ENCODE assay signal across 30 cellular contexts in genomic region chr1:98296681-98297080, GRCh38.
"Had no signal": no experiment of that assay in that cellular context is flagged by ENCODE, and none has a peak within 500 bp of the region (broad histone marks: within the 10 kb centered on the region; RNA-seq: fewer than 3 reads in every experiment).

No MANE protein-coding gene starts in this region.

- H3K36me3 Mint-ChIP-seq: memory B cell; naive thymus-derived CD8-positive, alpha-beta T cell; stimulated activated naive B cell treated with anti-CD40 and anti-IgM and Interleukin-4, amounts not matched to agents 10 μg/mL and 1 μg/mL and 100 μg/mL, for 72 hours had no signal

- H3K36me3 ChIP-seq: left lung, pancreas, prostate gland, stomach, thyroid gland, transverse colon, upper lobe of left lung, vagina had no signal

- H3K27me3 ChIP-seq: left lung, pancreas, stomach, testis, thyroid gland, transverse colon, upper lobe of left lung, vagina had no signal

- H3K27me3 Mint-ChIP-seq: memory B cell; naive thymus-derived CD8-positive, alpha-beta T cell; stimulated activated naive B cell treated with anti-CD40 and anti-IgM and Interleukin-4, amounts not matched to agents 10 μg/mL and 1 μg/mL and 100 μg/mL, for 72 hours had no signal

- H3K4me1 Mint-ChIP-seq: memory B cell; naive thymus-derived CD8-positive, alpha-beta T cell; nephron; stimulated activated naive B cell treated with anti-CD40 and anti-IgM and Interleukin-4, amounts not matched to agents 10 μg/mL and 1 μg/mL and 100 μg/mL, for 72 hours had no signal

- H3K4me3 Mint-ChIP-seq: memory B cell; naive thymus-derived CD8-positive, alpha-beta T cell; nephron; neural crest cell; stimulated activated naive B cell treated with anti-CD40 and anti-IgM and Interleukin-4, amounts not matched to agents 10 μg/mL and 1 μg/mL and 100 μg/mL, for 72 hours had no signal

- H3K4me1 ChIP-seq: left lung, pancreas, prostate gland, stomach, testis, thyroid gland, transverse colon, upper lobe of left lung, vagina had no signal

- H3K4me3 ChIP-seq: left lung, lung, mucosa of descending colon, pancreas, prostate gland, skin epidermis, stomach, testis, thyroid gland, transverse colon, upper lobe of left lung, vagina had no signal

- H3K27ac ChIP-seq: left lung, pancreas, prostate gland, skin epidermis, stomach, testis, thyroid gland, transverse colon, upper lobe of left lung, vagina had no signal

- H3K27ac Mint-ChIP-seq: memory B cell; naive thymus-derived CD8-positive, alpha-beta T cell; nephron; stimulated activated naive B cell treated with anti-CD40 and anti-IgM and Interleukin-4, amounts not matched to agents 10 μg/mL and 1 μg/mL and 100 μg/mL, for 72 hours had no signal

- H3K9me3 ChIP-seq: left lung, mucosa of descending colon, pancreas, prostate gland, stomach, testis, thyroid gland, transverse colon, upper lobe of left lung, vagina had no signal

- DNase-seq: kidney; left colon; left lung; midbrain; mucosa of descending colon; naive thymus-derived CD8-positive, alpha-beta T cell; nucleus accumbens; pancreas; posterior cingulate gyrus; retina; right cardiac atrium; stimulated activated CD4-positive, alpha-beta T cell treated with anti-CD3 and anti-CD28 coated beads, Interleukin-12 subunit alpha, Interleukin-12 subunit beta, amount 100 ng/mL, for 4 hours; stimulated activated CD4-positive, alpha-beta T cell treated with anti-CD3 and anti-CD28 coated beads, Interleukin-15, amount 100 ng/mL, for 24 hours; stimulated activated CD4-positive, alpha-beta T cell treated with anti-CD3 and anti-CD28 coated beads, Interleukin-2, amount 100 ng/mL, for 24 hours; stimulated activated CD4-positive, alpha-beta T cell treated with anti-CD3 and anti-CD28 coated beads, Interleukin-4, amount 100 ng/mL, for 1 hour; stimulated activated naive B cell treated with anti-CD40 and anti-IgM and Interleukin-4, amounts not matched to agents 10 μg/mL and 1 μg/mL and 100 μg/mL, for 72 hours; stimulated activated naive CD8-positive, alpha-beta T cell treated with anti-CD3 and anti-CD28 coated beads, Interleukin-15, Interleukin-2, amounts not matched to agents 100 U/mL and 50 U/mL, for 24 hours; stomach; testis; thyroid gland; transverse colon; upper lobe of left lung had no signal

- FAIRE-seq: pancreas had no signal

- H3K9me3 Mint-ChIP-seq: memory B cell; naive thymus-derived CD8-positive, alpha-beta T cell; nephron; neural crest cell; stimulated activated naive B cell treated with anti-CD40 and anti-IgM and Interleukin-4, amounts not matched to agents 10 μg/mL and 1 μg/mL and 100 μg/mL, for 72 hours had no signal

- ATAC-seq: left colon; left lung; mucosa of descending colon; naive thymus-derived CD8-positive, alpha-beta T cell; pancreas; right cardiac atrium; sciatic nerve; stimulated activated naive B cell treated with anti-CD40 and anti-IgM and Interleukin-4, amounts not matched to agents 10 μg/mL and 1 μg/mL and 100 μg/mL, for 72 hours; stimulated activated naive CD8-positive, alpha-beta T cell treated with anti-CD3 and anti-CD28 coated beads, Interleukin-15, Interleukin-2, amounts not matched to agents 100 U/mL and 50 U/mL, for 24 hours had no signal
